Comparison of ENCODE assay signal across 8 cellular contexts in genomic region chr17:59829217-59830006, GRCh38.
DNase-seq lines count a peak whose midpoint lies in the region; TF ChIP-seq lines count a peak whose summit lies in the region.

No MANE protein-coding gene starts in this region.

- no peak overlapping the region for H2AFZ ChIP-seq in GM23248

- peak overlapping the region; percentile 78 for H3K4me3 Mint-ChIP-seq in activated T-cell treated with anti-CD3 and anti-CD28 coated beads, Interleukin-2, amount 50 U/mL, for 24 hours

- WGBS in GM23248 (ENCODE audit: low coverage in 1 of 2, low lambda C conversion rate in 2 of 2, missing lambda C conversion rate in 2 of 2), 2 experiments, result 2 to 3% methylated on average over 4 of the region's 4 CpGs

- no peaks in the 10 kb centered on the region for H3K27me3 Mint-ChIP-seq in activated T-cell treated with anti-CD3 and anti-CD28 coated beads, Interleukin-2, amount 50 U/mL, for 24 hours

- peak overlapping the region; percentile 93 for H3K9ac ChIP-seq in GM23248
- peak overlapping the region in 1 of 2 donors; percentile 78 for H3K9ac ChIP-seq in colonic mucosa (ENCODE audit: low read depth in 2 of 2, low read length in 2 of 2)
- H3K9ac ChIP-seq in mucosa of rectum (ENCODE audit: low read depth in 1 of 2, low read length in 2 of 2), result peak overlapping the region; percentile 29 to 80

- H3K79me2 ChIP-seq in GM23248 (ENCODE audit: insufficient read depth), result peaks cover 71% of the 10 kb centered on the region

- H3K27ac ChIP-seq in GM23248 (peak overlapping the region; percentile 99), colonic mucosa (peak overlapping the region; percentile 94), mucosa of rectum (ENCODE audit: low read depth in 2 of 2, low read length in 2 of 2) (peak overlapping the region; percentile 85 to 88)

- peak overlapping the region; percentile 99 for H3K27ac Mint-ChIP-seq in activated T-cell treated with anti-CD3 and anti-CD28 coated beads, Interleukin-2, amount 50 U/mL, for 24 hours

- H3K9me3 Mint-ChIP-seq in activated T-cell treated with anti-CD3 and anti-CD28 coated beads, Interleukin-2, amount 50 U/mL, for 24 hours, result no peaks in the 10 kb centered on the region

- in situ Hi-C loops in GM23248 (cut with MboI), result loop anchor here (10.0 kb wide), 1 partner anchor 75 kb away; no protein-coding TSS in a partner anchor

- DNase-seq in activated T-cell treated with anti-CD3 and anti-CD28 coated beads, Interleukin-2, amount 50 U/mL, for 24 hours, result no peak
- DNase-seq in activated T-cell treated with anti-CD3 and anti-CD28 coated beads, Interleukin-2, amount 50 U/mL, for 1 hour, result no peak
- DNase-seq in GM23248, result peak; percentile 99
- peak; percentile 42 for DNase-seq in KG1 (lab: John Stamatoyannopoulos, UW)
- DNase-seq in RPMI8226, result peak; percentile 11
- peak; percentile 79 for DNase-seq in colonic mucosa
- DNase-seq in DMS79 treated with DMSO at 0.1 percent for 48 hours (lab: John Stamatoyannopoulos, UW), result no peak

- H3K4me3 ChIP-seq in GM23248 (peak overlapping the region; percentile 70), colonic mucosa (peak overlapping the region; percentile 7), mucosa of rectum (ENCODE audit: low read length in 2 of 2) (peak overlapping the region; percentile 49 to 55)

- no peaks in the 10 kb centered on the region for H3K9me2 ChIP-seq in GM23248 (ENCODE audit: insufficient read depth)

- H3F3A ChIP-seq in GM23248 (ENCODE audit: insufficient read depth), result peaks cover 59% of the 10 kb centered on the region

- H3K9me3 ChIP-seq in GM23248 (ENCODE audit: low read depth) (no peaks in the 10 kb centered on the region), colonic mucosa (no peaks in the 10 kb centered on the region), mucosa of rectum (ENCODE audit: control insufficient read depth in 2 of 2, low read length in 2 of 2) (no peaks in the 10 kb centered on the region)

- peaks cover 68% of the 10 kb centered on the region for H3K36me3 Mint-ChIP-seq in activated T-cell treated with anti-CD3 and anti-CD28 coated beads, Interleukin-2, amount 50 U/mL, for 24 hours (ENCODE audit: low read depth)

- no peaks in the 10 kb centered on the region for H3K36me3 ChIP-seq in GM23248 (ENCODE audit: low read depth)
- no peaks in the 10 kb centered on the region for H3K36me3 ChIP-seq in colonic mucosa
- no peaks in the 10 kb centered on the region for H3K36me3 ChIP-seq in mucosa of rectum (ENCODE audit: control insufficient read depth in 2 of 2, insufficient read depth in 2 of 2, low read length in 2 of 2)

- intact Hi-C loops in colonic mucosa (cut with DNase I), result loop anchor here (5.0 kb wide), 1 partner anchor 42 kb away; no protein-coding TSS in a partner anchor

- peaks cover 83% of the 10 kb centered on the region for H3K4me1 Mint-ChIP-seq in activated T-cell treated with anti-CD3 and anti-CD28 coated beads, Interleukin-2, amount 50 U/mL, for 24 hours (ENCODE audit: low read depth)

- H3K27me3 ChIP-seq in GM23248 (replicated peaks; ENCODE audit: insufficient read depth) (no peaks in the 10 kb centered on the region), colonic mucosa (no peaks in the 10 kb centered on the region), mucosa of rectum (ENCODE audit: control insufficient read depth in 2 of 2, insufficient read depth in 2 of 2, low read length in 2 of 2) (no peaks in the 10 kb centered on the region)

- H4K20me1 ChIP-seq in GM23248 (ENCODE audit: insufficient read depth), result no peaks in the 10 kb centered on the region

- peak overlapping the region; percentile 96 for H3K4me2 ChIP-seq in GM23248 (ENCODE audit: unreplicated experiment)

- TF ChIP-seq CTCF in colonic mucosa (IDR thresholded peaks at IDR 0.05), result no peak

- peaks cover 75% of the 10 kb centered on the region for H3K4me1 ChIP-seq in GM23248 (ENCODE audit: insufficient read depth)
- H3K4me1 ChIP-seq in colonic mucosa, result peaks cover 12% of the 10 kb centered on the region
- H3K4me1 ChIP-seq in mucosa of rectum (ENCODE audit: control insufficient read depth in 2 of 2, insufficient read depth in 2 of 2, low read length in 2 of 2), result peaks cover 34 to 38% of the 10 kb centered on the region in 2 donors

Comparison
In these comparisons a context has a peak if more than half of its experiments do, and no peak if none do; other contexts are left out.
1. DNase-seq: peak in GM23248 (single experiment), KG1 (single experiment), RPMI8226 (single experiment) and colonic mucosa (single experiment); none in activated T-cell treated with anti-CD3 and anti-CD28 coated beads, Interleukin-2, amount 50 U/mL, for 24 hours (single experiment), activated T-cell treated with anti-CD3 and anti-CD28 coated beads, Interleukin-2, amount 50 U/mL, for 1 hour (single experiment) and DMS79 treated with DMSO at 0.1 percent for 48 hours (single experiment).
2. H3K4me3 ChIP-seq: peak in every context shown above with its lines; median percentile 70 in GM23248; 52 in mucosa of rectum; 7 in colonic mucosa.
3. Peak in every context shown above with its lines, with median percentiles within 50 percentile points of each other: H3K27ac ChIP-seq.